33 cellular contexts compared by ENCODE assay signal in the genomic region with DNA sequence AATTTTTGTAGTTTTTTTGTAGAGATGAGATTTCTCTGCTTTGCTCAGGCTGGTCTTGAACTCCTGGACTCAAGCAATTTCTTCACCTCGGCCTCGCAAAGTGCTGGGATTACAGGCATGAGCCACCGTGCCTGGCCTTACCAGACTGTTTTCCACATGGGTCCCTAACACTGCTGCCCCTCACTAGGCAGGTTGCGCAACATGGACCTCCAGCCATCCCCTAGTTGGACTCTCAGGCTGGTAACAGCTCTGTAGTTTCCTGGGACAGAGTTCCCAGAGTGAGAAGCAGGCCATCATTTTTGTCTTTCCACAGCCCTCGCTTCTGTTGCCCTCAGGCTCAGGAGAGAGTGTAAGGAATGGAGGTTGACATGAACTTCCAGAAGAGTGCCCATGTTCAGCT.
"Had no signal": no experiment of that assay in that cellular context is flagged by ENCODE, and none has a peak within 500 bp of the region (broad histone marks: within the 10 kb centered on the region; RNA-seq: fewer than 3 reads in every experiment).

No MANE protein-coding gene starts in this region.

- H3K9me3 ChIP-seq: adrenal gland, body of pancreas, breast epithelium had no signal

- H3K27ac ChIP-seq: adrenal gland, body of pancreas, brain microvascular endothelial cell, breast epithelium, VCaP had no signal

- FAIRE-seq: astrocyte, TTC549 had no signal

- H3K4me1 ChIP-seq: adrenal gland, body of pancreas, breast epithelium had no signal

- DNase-seq: activated B cell treated with CpG ODN at 0.5 μM for 24 hours; activated CD4-positive, alpha-beta memory T cell treated with anti-CD3 and anti-CD28 coated beads for 36 hours; activated CD4-positive, alpha-beta T cell treated with anti-CD3 and anti-CD28 coated beads for 4 hours; activated CD4-positive, alpha-beta T cell treated with anti-CD3 and anti-CD28 coated beads, Interleukin-2, amount 10 ng/mL, durations not matched to agents 24 days and 14 days; activated CD4-positive, alpha-beta T cell treated with anti-CD3 and anti-CD28 coated beads, Interleukin-2, amount 50 U/mL, for 1 hour; activated CD4-positive, alpha-beta T cell treated with anti-CD3 and anti-CD28 coated beads, Interleukin-2, amount 50 U/mL, for 4 hours; activated CD4-positive, CD25-positive, alpha-beta regulatory T cell treated with anti-CD3 and anti-CD28 coated beads, Interleukin-2, amount 50 U/mL, for 72 hours; activated CD8-positive, alpha-beta memory T cell treated with anti-CD3 and anti-CD28 coated beads, Interleukin-2, amount 50 U/mL, for 4 hours; activated CD8-positive, alpha-beta T cell treated with anti-CD3 and anti-CD28 coated beads for 36 hours; activated effector memory CD4-positive, alpha-beta T cell treated with anti-CD3 and anti-CD28 coated beads, Interleukin-2, amount 50 U/mL, for 16 hours; activated gamma-delta T cell treated with Interleukin-2 at 50 U/mL for 16 hours; activated naive CD4-positive, alpha-beta T cell; activated naive CD4-positive, alpha-beta T cell treated with anti-CD3 and anti-CD28 coated beads for 36 hours; activated naive CD4-positive, alpha-beta T cell treated with anti-CD3 and anti-CD28 coated beads, Interleukin-2, amount 50 U/mL, for 16 hours; activated naive CD8-positive, alpha-beta T cell treated with anti-CD3 and anti-CD28 coated beads for 36 hours; activated T-cell treated with anti-CD3 and anti-CD28 coated beads for 4 hours; activated T-cell treated with anti-CD3 and anti-CD28 coated beads, Interleukin-2, amount 50 U/mL, for 1 hour; activated T-cell treated with anti-CD3 and anti-CD28 coated beads, Interleukin-2, amount 50 U/mL, for 4 hours; activated T-cell treated with anti-CD3 and anti-CD28 coated beads, Interleukin-2, amount 50 U/mL, for 72 hours; adrenal gland; amniotic stem cell; aorta; body of pancreas; brain microvascular endothelial cell; central memory CD4-positive, alpha-beta T cell; T-helper 2 cell; T-helper 9 cell had no signal

- H3K36me3 ChIP-seq: adrenal gland, brain microvascular endothelial cell, breast epithelium had no signal

- ATAC-seq: activated CD8-positive, alpha-beta T cell treated with anti-CD3 and anti-CD28 coated beads for 36 hours; activated naive CD4-positive, alpha-beta T cell treated with anti-CD3 and anti-CD28 coated beads, Interleukin-2, amount 50 U/mL, for 72 hours; activated T-cell treated with anti-CD3 and anti-CD28 coated beads, Interleukin-2, amount 50 U/mL, for 4 hours; activated T-cell treated with anti-CD3 and anti-CD28 coated beads, Interleukin-2, amount 50 U/mL, for 72 hours; activated T-helper 17 cell treated with anti-CD3 and anti-CD28 coated beads, Interleukin-2, amount 50 U/mL, for 72 hours; body of pancreas had no signal

- H3K27me3 ChIP-seq: adrenal gland, body of pancreas, brain microvascular endothelial cell, breast epithelium had no signal

- H3K4me3 ChIP-seq: adrenal gland, body of pancreas, breast epithelium had no signal
